1 cellular context compared by ENCODE assay signal in the genomic region with DNA sequence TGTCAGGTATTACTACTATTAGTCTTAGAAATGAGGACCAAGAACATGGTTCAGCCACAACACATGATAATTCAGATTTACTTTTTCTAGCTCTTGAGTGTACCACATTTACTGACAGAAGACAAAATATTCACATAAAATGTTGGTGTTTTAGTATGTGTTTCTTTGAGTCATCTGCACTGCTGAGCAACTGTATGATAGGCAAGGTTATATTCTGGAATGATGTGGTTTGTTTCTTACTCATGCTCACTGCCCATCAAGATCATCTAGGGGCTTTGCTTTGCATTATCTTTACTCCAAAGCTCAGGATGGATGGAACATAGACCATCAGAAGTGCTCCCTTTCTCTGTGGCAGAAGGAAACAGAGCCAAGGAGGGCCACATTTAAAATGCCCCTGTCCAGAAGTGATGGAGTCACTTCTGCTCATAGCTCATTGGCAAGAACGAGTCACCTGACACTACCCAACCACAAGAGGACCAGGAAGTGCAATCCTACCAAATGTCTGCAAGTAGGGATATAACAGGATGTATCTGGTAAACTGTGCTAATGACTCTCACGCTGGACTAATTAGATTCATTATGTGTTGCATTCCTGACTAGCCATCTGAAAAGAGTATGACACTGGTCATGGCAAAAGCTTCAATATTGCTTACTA.
TF ChIP-seq lines count a peak whose summit lies in the region.

No MANE protein-coding gene starts in this region.

TF ChIP-seq in H1, 55 proteins besides CTCF, POLR2A, EP300 and RAD21:
- no peak for TF ChIP-seq CBX5 (IDR thresholded peaks at IDR 0.05; ENCODE audit: low read depth, low read length)
- no peak for TF ChIP-seq SRF (IDR thresholded peaks at IDR 0.05; ENCODE audit: low read depth, low read length)
- TF ChIP-seq SP4 (IDR thresholded peaks at IDR 0.05; ENCODE audit: low read length), result no peak
- TF ChIP-seq, protein P1, sequence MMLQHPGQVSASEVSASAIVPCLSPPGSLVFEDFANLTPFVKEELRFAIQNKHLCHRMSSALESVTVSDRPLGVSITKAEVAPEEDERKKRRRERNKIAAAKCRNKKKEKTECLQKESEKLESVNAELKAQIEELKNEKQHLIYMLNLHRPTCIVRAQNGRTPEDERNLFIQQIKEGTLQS (IDR thresholded peaks at IDR 0.05; ENCODE audit: insufficient read depth, low read depth, low read length), result no peak
- no peak for TF ChIP-seq TAF1 (IDR thresholded peaks at IDR 0.05; ENCODE audit: low read depth, low read length)
- no peak for TF ChIP-seq SIRT6 (IDR thresholded peaks at IDR 0.05; ENCODE audit: low read length)
- TF ChIP-seq, protein P2, sequence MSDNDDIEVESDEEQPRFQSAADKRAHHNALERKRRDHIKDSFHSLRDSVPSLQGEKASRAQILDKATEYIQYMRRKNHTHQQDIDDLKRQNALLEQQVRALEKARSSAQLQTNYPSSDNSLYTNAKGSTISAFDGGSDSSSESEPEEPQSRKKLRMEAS (IDR thresholded peaks at IDR 0.05), result no peak
- TF ChIP-seq POLR2AphosphoS5 (IDR thresholded peaks at IDR 0.05; ENCODE audit: low read depth, low read length), result no peak
